Comparison of ENCODE assay signal across 8 cellular contexts in genomic region chr12:6335451-6336078, GRCh38. TPM values are rescaled to one million over a fixed set of nuclear protein-coding genes. Genes with fewer than 3 reads are reported as not detected.
DNase-seq lines count a peak whose midpoint lies in the region; ATAC-seq and TF ChIP-seq lines count a peak whose summit lies in the region.

No MANE protein-coding gene starts in this region.

- POLR2A ChIA-PET in CD4-positive, alpha-beta T cell (lab: Charles Lee) = interaction anchor here (0.6 to 6.3 kb wide), 24 partner anchors 8 to 388 kb away, joined by 3 to 58 read pairs (median 5); partner anchors contain the start of genes COPS7A, TAPBPL, VAMP1 and ZNF384

- H3K36me3 Mint-ChIP-seq in CD4-positive, alpha-beta T cell (ENCODE audit: low read depth) = peaks cover 50% of the 10 kb centered on the region

- peak; percentile 76 for TF ChIP-seq CTCF in CD4-positive, alpha-beta T cell (IDR thresholded peaks at IDR 0.05)
- TF ChIP-seq CTCF in WI38 (IDR thresholded peaks at IDR 0.05; ENCODE audit: low read depth, low read length) = peak; percentile 34; the same call in 1 of the 2 replicates

- no peaks in the 10 kb centered on the region for H3K27me3 Mint-ChIP-seq in CD4-positive, alpha-beta T cell

- no peaks in the 10 kb centered on the region for H3K27me3 ChIP-seq in CD4-positive, alpha-beta T cell (ENCODE audit: control insufficient read depth, insufficient read depth, low read length)
- no peaks in the 10 kb centered on the region for H3K27me3 ChIP-seq in HUES64 (ENCODE audit: insufficient read depth, low read length)

- peak overlapping the region; percentile 81 for H3K9ac ChIP-seq in HUES64 (ENCODE audit: low read depth, low read length)

- H3K36me3 ChIP-seq in HUES64 (ENCODE audit: insufficient read depth, low read length) = peaks cover 41% of the 10 kb centered on the region

- H3K4me1 ChIP-seq in HUES64 (ENCODE audit: insufficient read depth, low read length) = peaks cover 43% of the 10 kb centered on the region

- H3K27ac ChIP-seq in CD4-positive, alpha-beta T cell (ENCODE audit: low read depth, low read length) = peak overlapping the region; percentile 90
- peak overlapping the region; percentile 97 for H3K27ac ChIP-seq in HUES64 (ENCODE audit: low read depth, low read length)
- peak overlapping the region; percentile 86 for H3K27ac ChIP-seq in caudate nucleus (ENCODE audit: low read depth, low read length)

- no peak overlapping the region for H3K27ac Mint-ChIP-seq in CD4-positive, alpha-beta T cell

- intact Hi-C loops in CD4-positive, alpha-beta T cell (cut with DNase I, micrococcal nuclease) = loop anchor here (1.0 to 2.0 kb wide), 6 partner anchors 13 to 203 kb away; no protein-coding TSS in a partner anchor

- H3K4me3 ChIP-seq in HUES64 (ENCODE audit: low read length) = peak overlapping the region; percentile 44
- H3K4me3 ChIP-seq in WI38 (ENCODE audit: low read depth, low read length) = peak overlapping the region; percentile 99

- H3K9me3 ChIP-seq in CD4-positive, alpha-beta T cell (ENCODE audit: control insufficient read depth, low read length) = no peaks in the 10 kb centered on the region
- H3K9me3 ChIP-seq in HUES64 (ENCODE audit: insufficient read depth, low read depth, low read length) = no peaks in the 10 kb centered on the region

- peaks cover 8% of the 10 kb centered on the region for H3K4me1 Mint-ChIP-seq in CD4-positive, alpha-beta T cell (ENCODE audit: low read depth)

- CTCF ChIA-PET in CD4-positive, alpha-beta T cell (lab: Charles Lee) = interaction anchor here (0.5 to 4.2 kb wide), 16 partner anchors 10 to 202 kb away, joined by 3 to 30 read pairs (median 5); partner anchors contain the start of genes LTBR and VAMP1

- peak; percentile 68 to 83 (median 80) for DNase-seq in CD4-positive, alpha-beta T cell
- peak in 8 of 61 donors; percentile 10 to 64 (median 26) for DNase-seq in caudate nucleus (lab: John Stamatoyannopoulos, UW)
- peak; percentile 83 for DNase-seq in left kidney (ENCODE audit: low read depth, low spot score)
- peak; percentile 78 to 92 for DNase-seq in stimulated activated CD4-positive, alpha-beta T cell treated with anti-CD3 and anti-CD28 coated beads, Interleukin-4, amount 100 ng/mL, for 4 hours
- no peak for DNase-seq in COR-L47 (lab: John Stamatoyannopoulos, UW)

- ATAC-seq in CD4-positive, alpha-beta T cell (ENCODE audit: poor library complexity) = peak; percentile 77
- peak; percentile 53 for ATAC-seq in GM19395 (IDR thresholded peaks at IDR 0.05; ENCODE audit: unreplicated experiment)

- no peaks in the 10 kb centered on the region for H3K9me3 Mint-ChIP-seq in CD4-positive, alpha-beta T cell

- no peak overlapping the region for H3K4me3 Mint-ChIP-seq in CD4-positive, alpha-beta T cell

- WGBS in HUES64 = 31% methylated on average over 8 of the region's 11 CpGs

RNA-seq across cellular contexts. Expression of gene TNFRSF1A, which starts 6.3 kb away (rescaled TPM):
- total RNA-seq in CD4-positive, alpha-beta T cell = 10 to 100 TPM; 16.3 to 19.2 TPM
- 39.4 TPM for polyA plus RNA-seq in HUES64 (2013, experiment 1 of 2)
- polyA plus RNA-seq in HUES64 (2013, experiment 2 of 2) = 37.2 TPM

RNA-seq across cellular contexts. Expression of gene PLEKHG6, which starts 25.1 kb away (rescaled TPM):
- not detected for total RNA-seq in CD4-positive, alpha-beta T cell
- polyA plus RNA-seq in HUES64 (2013, experiment 1 of 2) = 12.1 TPM
- 11.6 TPM for polyA plus RNA-seq in HUES64 (2013, experiment 2 of 2)

RNA-seq across cellular contexts. Expression of gene SCNN1A, which starts 39.8 kb away (rescaled TPM):
- total RNA-seq in CD4-positive, alpha-beta T cell = 1 to 10 TPM; 1.1 to 2.0 TPM
- polyA plus RNA-seq in HUES64 (2013, experiment 1 of 2) = 51.0 TPM
- 39.4 TPM for polyA plus RNA-seq in HUES64 (2013, experiment 2 of 2)

RNA-seq across cellular contexts. Expression of gene LTBR, which starts 48.4 kb away (rescaled TPM):
- total RNA-seq in CD4-positive, alpha-beta T cell = under 1 TPM; 0.38 to 0.67 TPM
- 1.4 TPM for polyA plus RNA-seq in HUES64 (2013, experiment 1 of 2)
- polyA plus RNA-seq in HUES64 (2013, experiment 2 of 2) = 2.5 TPM
